Comparison of ENCODE assay signal across 23 cellular contexts in the genomic region with DNA sequence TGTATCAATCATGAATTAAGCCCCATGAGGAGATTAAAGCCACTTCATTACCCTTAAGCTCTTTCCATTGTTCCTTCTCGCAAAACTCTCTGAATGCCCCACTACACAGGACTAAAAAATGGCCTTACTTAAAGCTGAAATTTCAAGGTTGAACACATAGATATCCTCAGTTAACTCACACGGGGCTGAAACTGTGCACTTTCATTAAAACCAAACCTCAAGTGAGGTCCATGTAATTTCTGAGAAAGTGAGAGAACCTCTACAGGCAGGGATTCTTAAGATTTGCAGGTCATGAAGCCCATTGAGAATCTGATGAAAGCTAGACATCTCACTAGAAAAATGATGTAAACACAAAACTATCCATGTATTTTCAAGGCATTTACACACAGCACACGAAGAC. TPM values are rescaled to one million over a fixed set of nuclear protein-coding genes. Genes with fewer than 3 reads are reported as not detected.
DNase-seq lines count a peak whose midpoint lies in the region; ATAC-seq and TF ChIP-seq lines count a peak whose summit lies in the region.
"Had no signal": no experiment of that assay in that cellular context is flagged by ENCODE, and none has a peak within 500 bp of the region (broad histone marks: within the 10 kb centered on the region; RNA-seq: fewer than 3 reads in every experiment).

No MANE protein-coding gene starts in this region.

- H3K9ac ChIP-seq in adipocyte (ENCODE audit: low read length) (no peak overlapping the region), parathyroid adenoma (no peak overlapping the region)

- H3K79me2 ChIP-seq in parathyroid adenoma, result peaks cover 2% of the 10 kb centered on the region

- intact Hi-C loops in dorsolateral prefrontal cortex (cut with DNase I), result loop anchor here in 1 of 2 donors (10.0 kb wide), 1 partner anchor 761 kb away; a partner anchor contains a TSS

- H3K4me1 ChIP-seq in adipocyte (ENCODE audit: control insufficient read depth, insufficient read depth, low read length) (peaks cover 24% of the 10 kb centered on the region), parathyroid adenoma (peaks cover 20% of the 10 kb centered on the region), gastroesophageal sphincter (no peaks in the 10 kb centered on the region)
- H3K4me1 ChIP-seq: BE2C had no signal

- no peak overlapping the region for H3K4me2 ChIP-seq in parathyroid adenoma (ENCODE audit: low read length)

- no peak for TF ChIP-seq EP300 in gastroesophageal sphincter (IDR thresholded peaks at IDR 0.05)

- TF ChIP-seq POLR2A in gastroesophageal sphincter (IDR thresholded peaks at IDR 0.05), result no peak

- 84 to 100% methylated on average over 2 to 3 of the region's 3 CpGs for WGBS in gastroesophageal sphincter (ENCODE audit: low coverage in 1 of 2), 2 donors

- no peak for ATAC-seq in GM21423 (IDR thresholded peaks at IDR 0.05; ENCODE audit: unreplicated experiment)
- ATAC-seq in gastroesophageal sphincter, result no peak

- peak overlapping the region; percentile 44 to 93 (median 84) for H3K27ac ChIP-seq in dorsolateral prefrontal cortex
- peak overlapping the region; percentile 66 for H3K27ac ChIP-seq in parathyroid adenoma
- no peak overlapping the region for H3K27ac ChIP-seq in gastroesophageal sphincter

- H3K4me3 ChIP-seq in adipocyte (ENCODE audit: low read length) (peak overlapping the region; percentile 53), dorsolateral prefrontal cortex (peak overlapping the region in 3 of 59 donors; percentile 9 to 45 (median 24)), parathyroid adenoma (ENCODE audit: low read depth, low read length) (no peak overlapping the region), gastroesophageal sphincter (no peak overlapping the region)

- H3K9me3 ChIP-seq in adipocyte (ENCODE audit: control insufficient read depth, low read length), result no peaks in the 10 kb centered on the region
- H3K9me3 ChIP-seq in parathyroid adenoma (ENCODE audit: control insufficient read depth, low read length), result no peaks in the 10 kb centered on the region
- H3K9me3 ChIP-seq in gastroesophageal sphincter, result no peaks in the 10 kb centered on the region
- H3K9me3 ChIP-seq: BE2C had no signal

- peaks cover 4% of the 10 kb centered on the region for H3K36me3 ChIP-seq in adipocyte (ENCODE audit: control insufficient read depth, insufficient read depth, low read length, severe bottlenecking)
- no peaks in the 10 kb centered on the region for H3K36me3 ChIP-seq in parathyroid adenoma (ENCODE audit: control insufficient read depth, insufficient read depth, low read length)
- H3K36me3 ChIP-seq in gastroesophageal sphincter, result peaks cover 0 to 57% of the 10 kb centered on the region in 2 donors

- DNase-seq in NCI-H82 (lab: John Stamatoyannopoulos, UW), result peak; percentile 51
- no peak for DNase-seq in NCI-H82 treated with DMSO at 0.1 percent for 48 hours (lab: John Stamatoyannopoulos, UW; ENCODE audit: unreplicated experiment)
- no peak for DNase-seq in adipocyte (ENCODE audit: low read depth)
- no peak for DNase-seq in dorsolateral prefrontal cortex
- DNase-seq in activated gamma-delta T cell (lab: John Stamatoyannopoulos, UW), result no peak
- DNase-seq: 8988T; ACHN; BE2C; CD8-positive, alpha-beta memory T cell; DMS79 treated with DMSO at 0.1 percent for 48 hours; GF-D8; H7; Karpas-422; NCI-H1092; NCI-H1417 treated with DMSO at 0.1 percent for 48 hours; NCI-H1694 treated with DMSO at 0.1 percent for 48 hours; NCI-H2081; NCI-H2227 treated with DMSO at 0.1 percent for 48 hours; SIG-M5 had no signal

- H3K27me3 ChIP-seq in adipocyte (replicated peaks; ENCODE audit: control insufficient read depth, insufficient read depth, low read length) (no peaks in the 10 kb centered on the region), dorsolateral prefrontal cortex (no peaks in the 10 kb centered on the region), parathyroid adenoma (ENCODE audit: control insufficient read depth, insufficient read depth, low read length) (no peaks in the 10 kb centered on the region), gastroesophageal sphincter (no peaks in the 10 kb centered on the region)
- H3K27me3 ChIP-seq: BE2C had no signal

- H2AFZ ChIP-seq in parathyroid adenoma, result peak overlapping the region; percentile 18

- TF ChIP-seq CTCF in dorsolateral prefrontal cortex (IDR thresholded peaks at IDR 0.05 in 54 of 56, conservative IDR thresholded peaks at IDR 0.05 in 2 of 56; ENCODE audit: low read depth in 1 of 56, partially characterized antibody in 56 of 56) (no peak), parathyroid adenoma (IDR thresholded peaks at IDR 0.05) (no peak), gastroesophageal sphincter (IDR thresholded peaks at IDR 0.05) (no peak)

RNA-seq across cellular contexts. Expression of a gene that starts 15.9 kb away (rescaled TPM):
- total RNA-seq in dorsolateral prefrontal cortex (10 to 100 TPM; 39.9 to 93.6 (median 55.5) TPM), gastroesophageal sphincter (10 to 100 TPM; 17.1 to 21.9 (median 19.9) TPM)

RNA-seq across cellular contexts. Expression of a gene that starts 22.1 kb away (rescaled TPM):
- total RNA-seq in dorsolateral prefrontal cortex (1 to 10 TPM in 2 of 120 experiments, under 1 TPM in 56, not detected in 62; 0.11 to 1.2 (median 0.28) TPM), gastroesophageal sphincter (not detected)
- total RNA-seq: CD8-positive, alpha-beta memory T cell; HT-29 had no signal

RNA-seq across cellular contexts. Expression of a gene that starts 52.1 kb away (rescaled TPM):
- total RNA-seq in dorsolateral prefrontal cortex (10 to 100 TPM; 49.9 to 96.9 (median 80.2) TPM), gastroesophageal sphincter (100 to 1,000 TPM; 125 to 138 (median 131) TPM)

Comparison
In these comparisons a context has a peak if more than half of its experiments do, and no peak if none do; other contexts are left out.
1. H3K27ac ChIP-seq: peak in dorsolateral prefrontal cortex (59 of 59) and parathyroid adenoma (single experiment); none in gastroesophageal sphincter (0 of 4).